21 cellular contexts compared by ENCODE assay signal in genomic region chr18:70362258-70362657, GRCh38.
DNase-seq lines count a peak whose midpoint lies in the region; ATAC-seq, FAIRE-seq and TF ChIP-seq lines count a peak whose summit lies in the region.
"Had no signal": no experiment of that assay in that cellular context is flagged by ENCODE, and none has a peak within 500 bp of the region (broad histone marks: within the 10 kb centered on the region; RNA-seq: fewer than 3 reads in every experiment).

No MANE protein-coding gene starts in this region.

- H3K9me3 ChIP-seq in right lobe of liver (no peaks in the 10 kb centered on the region), HepG2 (ENCODE audit: low read length) (no peaks in the 10 kb centered on the region), Panc1 (ENCODE audit: control insufficient read depth, insufficient read depth, low read depth, low read length) (no peaks in the 10 kb centered on the region)
- H3K9me3 ChIP-seq: BE2C; BLaER1 treated with 17β-estradiol and CSF1 and Interleukin-3, amounts not matched to agents 10 nM and 100 nM had no signal

- no peak for FAIRE-seq in HepG2 (lab: Jason Lieb, UNC)
- FAIRE-seq: A204.1, G401.6, GM12892 had no signal

- no peak for DNase-seq in right lobe of liver
- DNase-seq in HepG2 (ENCODE audit: low spot score), result no peak
- no peak for DNase-seq in Panc1 (ENCODE audit: low read depth, low spot score)
- DNase-seq in left lobe of liver (ENCODE audit: low spot score), result no peak
- DNase-seq in activated T-cell treated with anti-CD3 and anti-CD28 coated beads for 4 hours, result no peak
- DNase-seq: ACHN; AML-193; BE2C; CD4-positive, alpha-beta T cell; CD8-positive, alpha-beta memory T cell; DMS153; DND-41; GOT3; H7; HCEC 1CT had no signal

- BruUV-seq in HepG2 (replicated peaks; lab: Mats Ljungman, UMichigan), result no TSS peak
- BruUV-seq in Panc1 (replicated peaks; lab: Mats Ljungman, UMichigan), result no TSS peak

- POLR2A ChIA-PET in HepG2 (lab: Yijun Ruan, JAX), result interaction anchor here (1.8 to 4.1 kb wide), 2 partner anchors 15 to 28 kb away, joined by 6 to 17 read pairs; no protein-coding TSS in a partner anchor
- POLR2A ChIA-PET in Panc1 (lab: Charles Lee), result no interaction called here

- peak overlapping the region in 1 of 3 donors; percentile 38 for H3K27ac ChIP-seq in right lobe of liver
- no peak overlapping the region for H3K27ac ChIP-seq in HepG2 (ENCODE audit: extremely low read length, insufficient read depth, low read length)
- H3K27ac ChIP-seq in Panc1 (ENCODE audit: low read length), result peak overlapping the region; percentile 89
- H3K27ac ChIP-seq: 22Rv1 had no signal

- intact Hi-C loops in right lobe of liver (cut with DNase I) (no loop called here), HepG2 (cut with micrococcal nuclease; ENCODE audit: unreplicated experiment) (no loop called here), Panc1 (cut with micrococcal nuclease; ENCODE audit: unreplicated experiment) (no loop called here)

- TF ChIP-seq POLR2A in right lobe of liver (IDR thresholded peaks at IDR 0.05) (no peak), HepG2 (IDR thresholded peaks at IDR 0.05; ENCODE audit: insufficient read depth in 1 of 2, low read depth in 2 of 2, low read length in 2 of 2) (no peak)

- H3K27me3 ChIP-seq in right lobe of liver (no peaks in the 10 kb centered on the region), HepG2 (ENCODE audit: control insufficient read depth in 1 of 2, insufficient read depth in 2 of 2, low read length in 2 of 2) (no peaks in the 10 kb centered on the region), Panc1 (ENCODE audit: control insufficient read depth, insufficient read depth, low read length) (no peaks in the 10 kb centered on the region)
- H3K27me3 ChIP-seq: BE2C; BLaER1 treated with 17β-estradiol and CSF1 and Interleukin-3, amounts not matched to agents 10 nM and 100 nM had no signal

- H3K9ac ChIP-seq in HepG2 (ENCODE audit: insufficient read depth, low read depth, low read length), result no peak overlapping the region
- H3K9ac ChIP-seq: BLaER1 treated with 17β-estradiol and CSF1 and Interleukin-3, amounts not matched to agents 10 nM and 100 nM had no signal

- no peaks in the 10 kb centered on the region for H4K20me1 ChIP-seq in HepG2 (ENCODE audit: insufficient read depth, low read length)
- H4K20me1 ChIP-seq: BLaER1 treated with 17β-estradiol and CSF1 and Interleukin-3, amounts not matched to agents 10 nM and 100 nM had no signal

- no peak for TF ChIP-seq RAD21 in HepG2 (CRISPR knock-in tag; IDR thresholded peaks at IDR 0.05)

- TF ChIP-seq EP300 in HepG2 (IDR thresholded peaks at IDR 0.05; ENCODE audit: low read depth in 2 of 2, low read length in 2 of 2), result no peak
- TF ChIP-seq EP300 in HepG2 (CRISPR knock-in tag; IDR thresholded peaks at IDR 0.05; ENCODE audit: borderline replicate concordance), result no peak

- no peak overlapping the region for H2AFZ ChIP-seq in HepG2 (ENCODE audit: low read length)

- H3K36me3 ChIP-seq in right lobe of liver (no peaks in the 10 kb centered on the region), HepG2 (replicated peaks in 1 of 2; ENCODE audit: control insufficient read depth in 1 of 2, insufficient read depth in 2 of 2, low read length in 2 of 2) (no peaks in the 10 kb centered on the region), Panc1 (ENCODE audit: control insufficient read depth, insufficient read depth, low read length) (no peaks in the 10 kb centered on the region)
- H3K36me3 ChIP-seq: BE2C; BLaER1 treated with 17β-estradiol and CSF1 and Interleukin-3, amounts not matched to agents 10 nM and 100 nM had no signal

- 51% methylated on average over 4 of the region's 4 CpGs for WGBS in right lobe of liver (ENCODE audit: insufficient coverage, low coverage, low lambda C conversion rate, missing lambda C conversion rate)
- WGBS in HepG2 (ENCODE audit: low lambda C conversion rate), result 96% methylated on average over 4 of the region's 4 CpGs

- in situ Hi-C loops in HepG2 (cut with HindIII; ENCODE audit: extremely low pct_ligation_motif_present, low pct_unique_long_range_greater_than_20kb), result no loop called here
- in situ Hi-C loops in Panc1 (cut with HindIII; ENCODE audit: low pct_unique_long_range_greater_than_20kb, low sequenced_read_pairs), result no loop called here

- H3K79me2 ChIP-seq in HepG2 (ENCODE audit: insufficient read depth, low read length), result no peaks in the 10 kb centered on the region

- TF ChIP-seq CTCF in right lobe of liver (IDR thresholded peaks at IDR 0.05) (no peak), HepG2 (CRISPR knock-in tag; IDR thresholded peaks at IDR 0.05) (no peak), Panc1 (IDR thresholded peaks at IDR 0.05) (no peak)

- CTCF ChIA-PET in HepG2 (lab: Yijun Ruan, JAX; ENCODE audit: low intra/inter-chr PET ratio, low total read pairs), result no interaction called here
- CTCF ChIA-PET in Panc1 (lab: Charles Lee), result no interaction called here

- ATAC-seq in right lobe of liver (peak in 3 of 4 donors; percentile 34 to 46 (median 42)), HepG2 (no peak), Panc1 (no peak), left lobe of liver (peak; percentile 52), HG02623 (IDR thresholded peaks at IDR 0.05; ENCODE audit: unreplicated experiment) (no peak)

- no peak overlapping the region for H3K4me2 ChIP-seq in HepG2 (ENCODE audit: low read depth, low read length)

- H3K4me1 ChIP-seq in right lobe of liver, result peaks cover 0 to 26% (median 11%) of the 10 kb centered on the region in 4 donors
- peaks cover 58% of the 10 kb centered on the region for H3K4me1 ChIP-seq in HepG2 (ENCODE audit: insufficient read depth, low read length)
- H3K4me1 ChIP-seq in Panc1 (ENCODE audit: control insufficient read depth, insufficient read depth, low read length), result peaks cover 25% of the 10 kb centered on the region
- H3K4me1 ChIP-seq: BE2C had no signal

- H3K4me3 ChIP-seq in right lobe of liver (no peak overlapping the region), HepG2 (replicated peaks in 1 of 3; ENCODE audit: insufficient read depth in 1 of 3, low read depth in 2 of 3, low read length in 3 of 3) (no peak overlapping the region), Panc1 (ENCODE audit: low read depth in 2 of 2, low read length in 2 of 2) (no peak overlapping the region)
- H3K4me3 ChIP-seq: BLaER1 treated with 17β-estradiol and CSF1 and Interleukin-3, amounts not matched to agents 10 nM and 100 nM had no signal

TF ChIP-seq in HepG2, 621 proteins besides CTCF, POLR2A, EP300 and RAD21 (continues in another document):
- TF ChIP-seq ZNF274 (CRISPR knock-in tag; IDR thresholded peaks at IDR 0.05) (no peak), KMT2B (CRISPR knock-in tag; IDR thresholded peaks at IDR 0.05) (no peak), ZNF768 (CRISPR knock-in tag; IDR thresholded peaks at IDR 0.05) (no peak), ZNF383 (CRISPR knock-in tag; IDR thresholded peaks at IDR 0.05; ENCODE audit: borderline replicate concordance) (no peak), TGIF2 (CRISPR knock-in tag; IDR thresholded peaks at IDR 0.05) (no peak), ZNF251 (CRISPR knock-in tag; IDR thresholded peaks at IDR 0.05) (no peak), SALL2 (CRISPR knock-in tag; IDR thresholded peaks at IDR 0.05) (no peak), SCMH1 (CRISPR knock-in tag; IDR thresholded peaks at IDR 0.05; ENCODE audit: borderline replicate concordance) (no peak)
- TF ChIP-seq, protein P1, sequence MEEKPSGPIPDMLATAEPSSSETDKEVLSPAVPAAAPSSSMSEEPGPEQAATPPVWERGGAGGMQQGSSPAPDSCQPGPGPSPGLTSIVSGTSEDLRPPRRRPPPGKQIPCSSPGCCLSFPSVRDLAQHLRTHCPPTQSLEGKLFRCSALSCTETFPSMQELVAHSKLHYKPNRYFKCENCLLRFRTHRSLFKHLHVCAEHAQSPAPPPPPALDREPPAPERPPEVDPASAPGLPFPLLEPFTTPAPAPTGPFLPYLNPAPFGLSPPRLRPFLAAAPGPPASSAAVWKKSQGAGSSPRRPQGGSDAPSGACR (CRISPR knock-in tag; IDR thresholded peaks at IDR 0.05), result no peak
- TF ChIP-seq, protein P2, sequence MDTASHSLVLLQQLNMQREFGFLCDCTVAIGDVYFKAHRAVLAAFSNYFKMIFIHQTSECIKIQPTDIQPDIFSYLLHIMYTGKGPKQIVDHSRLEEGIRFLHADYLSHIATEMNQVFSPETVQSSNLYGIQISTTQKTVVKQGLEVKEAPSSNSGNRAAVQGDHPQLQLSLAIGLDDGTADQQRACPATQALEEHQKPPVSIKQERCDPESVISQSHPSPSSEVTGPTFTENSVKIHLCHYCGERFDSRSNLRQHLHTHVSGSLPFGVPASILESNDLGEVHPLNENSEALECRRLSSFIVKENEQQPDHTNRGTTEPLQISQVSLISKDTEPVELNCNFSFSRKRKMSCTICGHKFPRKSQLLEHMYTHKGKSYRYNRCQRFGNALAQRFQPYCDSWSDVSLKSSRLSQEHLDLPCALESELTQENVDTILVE (CRISPR knock-in tag; IDR thresholded peaks at IDR 0.05), result no peak
- TF ChIP-seq, protein P3, sequence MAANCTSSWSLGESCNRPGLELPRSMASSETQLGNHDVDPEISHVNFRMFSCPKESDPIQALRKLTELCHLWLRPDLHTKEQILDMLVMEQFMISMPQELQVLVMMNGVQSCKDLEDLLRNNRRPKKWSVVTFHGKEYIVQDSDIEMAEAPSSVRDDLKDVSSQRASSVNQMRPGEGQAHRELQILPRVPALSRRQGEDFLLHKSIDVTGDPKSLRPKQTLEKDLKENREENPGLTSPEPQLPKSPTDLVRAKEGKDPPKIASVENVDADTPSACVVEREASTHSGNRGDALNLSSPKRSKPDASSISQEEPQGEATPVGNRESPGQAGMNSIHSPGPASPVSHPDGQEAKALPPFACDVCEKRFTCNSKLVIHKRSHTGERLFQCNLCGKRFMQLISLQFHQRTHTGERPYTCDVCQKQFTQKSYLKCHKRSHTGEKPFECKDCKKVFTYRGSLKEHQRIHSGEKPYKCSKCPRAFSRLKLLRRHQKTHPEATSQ (CRISPR knock-in tag; IDR thresholded peaks at IDR 0.05; ENCODE audit: borderline replicate concordance), result no peak

Comparison
In these comparisons a context has a peak if more than half of its experiments do, and no peak if none do; other contexts are left out.
1. ATAC-seq: peak in right lobe of liver (3 of 4) and left lobe of liver (single experiment); none in HepG2 (single experiment), Panc1 (single experiment) and HG02623 (single experiment).